ENCODE assay signal across 1 cellular context in genomic region chr15:90213123-90213817, GRCh38.
TF ChIP-seq lines count a peak whose summit lies in the region.

No MANE protein-coding gene starts in this region.

TF ChIP-seq in K562, 482 proteins besides CTCF, POLR2A, EP300 and RAD21 (continued from another document and continues in another):
- TF ChIP-seq KDM5B (IDR thresholded peaks at IDR 0.05; ENCODE audit: insufficient replicate concordance, low read depth, low read length) = no peak
- TF ChIP-seq ADNP (tag; IDR thresholded peaks at IDR 0.05) = no peak
- no peak for TF ChIP-seq HDAC8 (tag; IDR thresholded peaks at IDR 0.05)
- TF ChIP-seq ZSCAN32 (CRISPR knock-in tag; IDR thresholded peaks at IDR 0.05) = no peak
- TF ChIP-seq ZBTB7A (IDR thresholded peaks at IDR 0.05; ENCODE audit: borderline replicate concordance, control insufficient read depth, low read depth, low read length) = no peak
- no peak for TF ChIP-seq MTF1 (CRISPR knock-in tag; IDR thresholded peaks at IDR 0.05; ENCODE audit: borderline replicate concordance)
- no peak for TF ChIP-seq NR3C1 (CRISPR knock-in tag; IDR thresholded peaks at IDR 0.05)
- no peak for TF ChIP-seq THAP12 (CRISPR knock-in tag; IDR thresholded peaks at IDR 0.05)
- TF ChIP-seq SMAD4 (CRISPR knock-in tag; conservative IDR thresholded peaks at IDR 0.05) = peak; percentile 48
- TF ChIP-seq, protein P1, sequence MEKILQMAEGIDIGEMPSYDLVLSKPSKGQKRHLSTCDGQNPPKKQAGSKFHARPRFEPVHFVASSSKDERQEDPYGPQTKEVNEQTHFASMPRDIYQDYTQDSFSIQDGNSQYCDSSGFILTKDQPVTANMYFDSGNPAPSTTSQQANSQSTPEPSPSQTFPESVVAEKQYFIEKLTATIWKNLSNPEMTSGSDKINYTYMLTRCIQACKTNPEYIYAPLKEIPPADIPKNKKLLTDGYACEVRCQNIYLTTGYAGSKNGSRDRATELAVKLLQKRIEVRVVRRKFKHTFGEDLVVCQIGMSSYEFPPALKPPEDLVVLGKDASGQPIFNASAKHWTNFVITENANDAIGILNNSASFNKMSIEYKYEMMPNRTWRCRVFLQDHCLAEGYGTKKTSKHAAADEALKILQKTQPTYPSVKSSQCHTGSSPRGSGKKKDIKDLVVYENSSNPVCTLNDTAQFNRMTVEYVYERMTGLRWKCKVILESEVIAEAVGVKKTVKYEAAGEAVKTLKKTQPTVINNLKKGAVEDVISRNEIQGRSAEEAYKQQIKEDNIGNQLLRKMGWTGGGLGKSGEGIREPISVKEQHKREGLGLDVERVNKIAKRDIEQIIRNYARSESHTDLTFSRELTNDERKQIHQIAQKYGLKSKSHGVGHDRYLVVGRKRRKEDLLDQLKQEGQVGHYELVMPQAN (IDR thresholded peaks at IDR 0.05; ENCODE audit: borderline replicate concordance) = no peak
- no peak for TF ChIP-seq ZFX (CRISPR knock-in tag; IDR thresholded peaks at IDR 0.05)
- TF ChIP-seq KDM4B (IDR thresholded peaks at IDR 0.05; ENCODE audit: borderline replicate concordance in 2 of 2, low read depth in 1 of 2) = no peak
- TF ChIP-seq ZNF583 (CRISPR knock-in tag; IDR thresholded peaks at IDR 0.05) = no peak
- TF ChIP-seq HDAC2 (IDR thresholded peaks at IDR 0.05) = no peak
- TF ChIP-seq, protein P2, sequence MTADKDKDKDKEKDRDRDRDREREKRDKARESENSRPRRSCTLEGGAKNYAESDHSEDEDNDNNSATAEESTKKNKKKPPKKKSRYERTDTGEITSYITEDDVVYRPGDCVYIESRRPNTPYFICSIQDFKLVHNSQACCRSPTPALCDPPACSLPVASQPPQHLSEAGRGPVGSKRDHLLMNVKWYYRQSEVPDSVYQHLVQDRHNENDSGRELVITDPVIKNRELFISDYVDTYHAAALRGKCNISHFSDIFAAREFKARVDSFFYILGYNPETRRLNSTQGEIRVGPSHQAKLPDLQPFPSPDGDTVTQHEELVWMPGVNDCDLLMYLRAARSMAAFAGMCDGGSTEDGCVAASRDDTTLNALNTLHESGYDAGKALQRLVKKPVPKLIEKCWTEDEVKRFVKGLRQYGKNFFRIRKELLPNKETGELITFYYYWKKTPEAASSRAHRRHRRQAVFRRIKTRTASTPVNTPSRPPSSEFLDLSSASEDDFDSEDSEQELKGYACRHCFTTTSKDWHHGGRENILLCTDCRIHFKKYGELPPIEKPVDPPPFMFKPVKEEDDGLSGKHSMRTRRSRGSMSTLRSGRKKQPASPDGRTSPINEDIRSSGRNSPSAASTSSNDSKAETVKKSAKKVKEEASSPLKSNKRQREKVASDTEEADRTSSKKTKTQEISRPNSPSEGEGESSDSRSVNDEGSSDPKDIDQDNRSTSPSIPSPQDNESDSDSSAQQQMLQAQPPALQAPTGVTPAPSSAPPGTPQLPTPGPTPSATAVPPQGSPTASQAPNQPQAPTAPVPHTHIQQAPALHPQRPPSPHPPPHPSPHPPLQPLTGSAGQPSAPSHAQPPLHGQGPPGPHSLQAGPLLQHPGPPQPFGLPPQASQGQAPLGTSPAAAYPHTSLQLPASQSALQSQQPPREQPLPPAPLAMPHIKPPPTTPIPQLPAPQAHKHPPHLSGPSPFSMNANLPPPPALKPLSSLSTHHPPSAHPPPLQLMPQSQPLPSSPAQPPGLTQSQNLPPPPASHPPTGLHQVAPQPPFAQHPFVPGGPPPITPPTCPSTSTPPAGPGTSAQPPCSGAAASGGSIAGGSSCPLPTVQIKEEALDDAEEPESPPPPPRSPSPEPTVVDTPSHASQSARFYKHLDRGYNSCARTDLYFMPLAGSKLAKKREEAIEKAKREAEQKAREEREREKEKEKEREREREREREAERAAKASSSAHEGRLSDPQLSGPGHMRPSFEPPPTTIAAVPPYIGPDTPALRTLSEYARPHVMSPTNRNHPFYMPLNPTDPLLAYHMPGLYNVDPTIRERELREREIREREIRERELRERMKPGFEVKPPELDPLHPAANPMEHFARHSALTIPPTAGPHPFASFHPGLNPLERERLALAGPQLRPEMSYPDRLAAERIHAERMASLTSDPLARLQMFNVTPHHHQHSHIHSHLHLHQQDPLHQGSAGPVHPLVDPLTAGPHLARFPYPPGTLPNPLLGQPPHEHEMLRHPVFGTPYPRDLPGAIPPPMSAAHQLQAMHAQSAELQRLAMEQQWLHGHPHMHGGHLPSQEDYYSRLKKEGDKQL (CRISPR knock-in tag; IDR thresholded peaks at IDR 0.05; ENCODE audit: borderline replicate concordance) = no peak
- TF ChIP-seq ZC3H4 (CRISPR knock-in tag; IDR thresholded peaks at IDR 0.05; ENCODE audit: borderline replicate concordance) = no peak
- TF ChIP-seq ZNF668 (CRISPR knock-in tag; IDR thresholded peaks at IDR 0.05) = no peak
- TF ChIP-seq HNRNPLL (IDR thresholded peaks at IDR 0.05; ENCODE audit: low read depth, low read length, poor library complexity, severe bottlenecking) = no peak
- no peak for TF ChIP-seq KDM1A (IDR thresholded peaks at IDR 0.05)
- peak; percentile 54; the same call in 1 of the 2 replicates for TF ChIP-seq TAL1 (IDR thresholded peaks at IDR 0.05)
- no peak for TF ChIP-seq LARP7 (IDR thresholded peaks at IDR 0.05)
- no peak for TF ChIP-seq NR2C1 (IDR thresholded peaks at IDR 0.05)
- no peak for TF ChIP-seq NR2C1 (tag; IDR thresholded peaks at IDR 0.05)
- TF ChIP-seq, protein P3, sequence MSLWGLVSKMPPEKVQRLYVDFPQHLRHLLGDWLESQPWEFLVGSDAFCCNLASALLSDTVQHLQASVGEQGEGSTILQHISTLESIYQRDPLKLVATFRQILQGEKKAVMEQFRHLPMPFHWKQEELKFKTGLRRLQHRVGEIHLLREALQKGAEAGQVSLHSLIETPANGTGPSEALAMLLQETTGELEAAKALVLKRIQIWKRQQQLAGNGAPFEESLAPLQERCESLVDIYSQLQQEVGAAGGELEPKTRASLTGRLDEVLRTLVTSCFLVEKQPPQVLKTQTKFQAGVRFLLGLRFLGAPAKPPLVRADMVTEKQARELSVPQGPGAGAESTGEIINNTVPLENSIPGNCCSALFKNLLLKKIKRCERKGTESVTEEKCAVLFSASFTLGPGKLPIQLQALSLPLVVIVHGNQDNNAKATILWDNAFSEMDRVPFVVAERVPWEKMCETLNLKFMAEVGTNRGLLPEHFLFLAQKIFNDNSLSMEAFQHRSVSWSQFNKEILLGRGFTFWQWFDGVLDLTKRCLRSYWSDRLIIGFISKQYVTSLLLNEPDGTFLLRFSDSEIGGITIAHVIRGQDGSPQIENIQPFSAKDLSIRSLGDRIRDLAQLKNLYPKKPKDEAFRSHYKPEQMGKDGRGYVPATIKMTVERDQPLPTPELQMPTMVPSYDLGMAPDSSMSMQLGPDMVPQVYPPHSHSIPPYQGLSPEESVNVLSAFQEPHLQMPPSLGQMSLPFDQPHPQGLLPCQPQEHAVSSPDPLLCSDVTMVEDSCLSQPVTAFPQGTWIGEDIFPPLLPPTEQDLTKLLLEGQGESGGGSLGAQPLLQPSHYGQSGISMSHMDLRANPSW (CRISPR knock-in tag; IDR thresholded peaks at IDR 0.05) = no peak
- no peak for TF ChIP-seq CHD2 (IDR thresholded peaks at IDR 0.05; ENCODE audit: low read depth, low read length)
- TF ChIP-seq NELFE (IDR thresholded peaks at IDR 0.05; ENCODE audit: insufficient read depth, insufficient read length) = no peak
- TF ChIP-seq CBFA2T2 (conservative IDR thresholded peaks at IDR 0.05) = peak; percentile 74
- TF ChIP-seq DPF2 (IDR thresholded peaks at IDR 0.05) = peak; percentile 41; the same call in 1 of the 2 replicates
- no peak for TF ChIP-seq TARDBP (IDR thresholded peaks at IDR 0.05)
- TF ChIP-seq, protein P4, sequence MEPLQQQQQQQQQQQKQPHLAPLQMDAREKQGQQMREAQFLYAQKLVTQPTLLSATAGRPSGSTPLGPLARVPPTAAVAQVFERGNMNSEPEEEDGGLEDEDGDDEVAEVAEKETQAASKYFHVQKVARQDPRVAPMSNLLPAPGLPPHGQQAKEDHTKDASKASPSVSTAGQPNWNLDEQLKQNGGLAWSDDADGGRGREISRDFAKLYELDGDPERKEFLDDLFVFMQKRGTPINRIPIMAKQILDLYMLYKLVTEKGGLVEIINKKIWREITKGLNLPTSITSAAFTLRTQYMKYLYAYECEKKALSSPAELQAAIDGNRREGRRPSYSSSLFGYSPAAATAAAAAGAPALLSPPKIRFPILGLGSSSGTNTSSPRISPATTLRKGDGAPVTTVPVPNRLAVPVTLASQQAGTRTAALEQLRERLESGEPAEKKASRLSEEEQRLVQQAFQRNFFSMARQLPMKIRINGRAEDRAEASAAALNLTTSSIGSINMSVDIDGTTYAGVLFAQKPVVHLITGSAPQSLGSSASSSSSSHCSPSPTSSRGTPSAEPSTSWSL (CRISPR knock-in tag; IDR thresholded peaks at IDR 0.05; ENCODE audit: borderline replicate concordance) = no peak
- TF ChIP-seq ZNF217 (CRISPR knock-in tag; IDR thresholded peaks at IDR 0.05) = no peak
- no peak for TF ChIP-seq DIDO1 (tag; IDR thresholded peaks at IDR 0.05; ENCODE audit: low read depth)
- TF ChIP-seq ZBTB1 (CRISPR knock-in tag; IDR thresholded peaks at IDR 0.05; ENCODE audit: borderline replicate concordance, low read depth) = no peak
- TF ChIP-seq ZNF143 (CRISPR knock-in tag; IDR thresholded peaks at IDR 0.05) = no peak
- no peak for TF ChIP-seq ZNF766 (CRISPR knock-in tag; conservative IDR thresholded peaks at IDR 0.05)
- TF ChIP-seq L3MBTL2 (IDR thresholded peaks at IDR 0.05) = no peak
- no peak for TF ChIP-seq NCOA2 (IDR thresholded peaks at IDR 0.05; ENCODE audit: partially characterized antibody in 2 of 2)
- no peak for TF ChIP-seq ZNF79 (CRISPR knock-in tag; IDR thresholded peaks at IDR 0.05; ENCODE audit: low read depth)
- no peak for TF ChIP-seq POU5F1 (IDR thresholded peaks at IDR 0.05; ENCODE audit: borderline replicate concordance, low read depth, low read length, partially characterized antibody)
- no peak for TF ChIP-seq SMAD3 (CRISPR knock-in tag; conservative IDR thresholded peaks at IDR 0.05)
- no peak for TF ChIP-seq LEF1 (IDR thresholded peaks at IDR 0.05)
- TF ChIP-seq, protein P5, sequence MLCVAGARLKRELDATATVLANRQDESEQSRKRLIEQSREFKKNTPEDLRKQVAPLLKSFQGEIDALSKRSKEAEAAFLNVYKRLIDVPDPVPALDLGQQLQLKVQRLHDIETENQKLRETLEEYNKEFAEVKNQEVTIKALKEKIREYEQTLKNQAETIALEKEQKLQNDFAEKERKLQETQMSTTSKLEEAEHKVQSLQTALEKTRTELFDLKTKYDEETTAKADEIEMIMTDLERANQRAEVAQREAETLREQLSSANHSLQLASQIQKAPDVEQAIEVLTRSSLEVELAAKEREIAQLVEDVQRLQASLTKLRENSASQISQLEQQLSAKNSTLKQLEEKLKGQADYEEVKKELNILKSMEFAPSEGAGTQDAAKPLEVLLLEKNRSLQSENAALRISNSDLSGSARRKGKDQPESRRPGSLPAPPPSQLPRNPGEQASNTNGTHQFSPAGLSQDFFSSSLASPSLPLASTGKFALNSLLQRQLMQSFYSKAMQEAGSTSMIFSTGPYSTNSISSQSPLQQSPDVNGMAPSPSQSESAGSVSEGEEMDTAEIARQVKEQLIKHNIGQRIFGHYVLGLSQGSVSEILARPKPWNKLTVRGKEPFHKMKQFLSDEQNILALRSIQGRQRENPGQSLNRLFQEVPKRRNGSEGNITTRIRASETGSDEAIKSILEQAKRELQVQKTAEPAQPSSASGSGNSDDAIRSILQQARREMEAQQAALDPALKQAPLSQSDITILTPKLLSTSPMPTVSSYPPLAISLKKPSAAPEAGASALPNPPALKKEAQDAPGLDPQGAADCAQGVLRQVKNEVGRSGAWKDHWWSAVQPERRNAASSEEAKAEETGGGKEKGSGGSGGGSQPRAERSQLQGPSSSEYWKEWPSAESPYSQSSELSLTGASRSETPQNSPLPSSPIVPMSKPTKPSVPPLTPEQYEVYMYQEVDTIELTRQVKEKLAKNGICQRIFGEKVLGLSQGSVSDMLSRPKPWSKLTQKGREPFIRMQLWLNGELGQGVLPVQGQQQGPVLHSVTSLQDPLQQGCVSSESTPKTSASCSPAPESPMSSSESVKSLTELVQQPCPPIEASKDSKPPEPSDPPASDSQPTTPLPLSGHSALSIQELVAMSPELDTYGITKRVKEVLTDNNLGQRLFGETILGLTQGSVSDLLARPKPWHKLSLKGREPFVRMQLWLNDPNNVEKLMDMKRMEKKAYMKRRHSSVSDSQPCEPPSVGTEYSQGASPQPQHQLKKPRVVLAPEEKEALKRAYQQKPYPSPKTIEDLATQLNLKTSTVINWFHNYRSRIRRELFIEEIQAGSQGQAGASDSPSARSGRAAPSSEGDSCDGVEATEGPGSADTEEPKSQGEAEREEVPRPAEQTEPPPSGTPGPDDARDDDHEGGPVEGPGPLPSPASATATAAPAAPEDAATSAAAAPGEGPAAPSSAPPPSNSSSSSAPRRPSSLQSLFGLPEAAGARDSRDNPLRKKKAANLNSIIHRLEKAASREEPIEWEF (CRISPR knock-in tag; IDR thresholded peaks at IDR 0.05) = no peak
- TF ChIP-seq ZNF639 (CRISPR knock-in tag; conservative IDR thresholded peaks at IDR 0.05 in 1 of 2, IDR thresholded peaks at IDR 0.05 in 1 of 2) = no peak
- TF ChIP-seq, protein P6, sequence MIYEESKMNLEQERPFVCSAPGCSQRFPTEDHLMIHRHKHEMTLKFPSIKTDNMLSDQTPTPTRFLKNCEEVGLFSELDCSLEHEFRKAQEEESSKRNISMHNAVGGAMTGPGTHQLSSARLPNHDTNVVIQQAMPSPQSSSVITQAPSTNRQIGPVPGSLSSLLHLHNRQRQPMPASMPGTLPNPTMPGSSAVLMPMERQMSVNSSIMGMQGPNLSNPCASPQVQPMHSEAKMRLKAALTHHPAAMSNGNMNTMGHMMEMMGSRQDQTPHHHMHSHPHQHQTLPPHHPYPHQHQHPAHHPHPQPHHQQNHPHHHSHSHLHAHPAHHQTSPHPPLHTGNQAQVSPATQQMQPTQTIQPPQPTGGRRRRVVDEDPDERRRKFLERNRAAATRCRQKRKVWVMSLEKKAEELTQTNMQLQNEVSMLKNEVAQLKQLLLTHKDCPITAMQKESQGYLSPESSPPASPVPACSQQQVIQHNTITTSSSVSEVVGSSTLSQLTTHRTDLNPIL (CRISPR knock-in tag; IDR thresholded peaks at IDR 0.05) = no peak
